In genomic region chr11:18844753-18845367, GRCh38 we compare ENCODE assay signal across 1 cellular context.
TF ChIP-seq lines count a peak whose summit lies in the region.

No MANE protein-coding gene starts in this region.

TF ChIP-seq in GM23338, 12 proteins besides CTCF, POLR2A, EP300 and RAD21 (continued from another document):
- TF ChIP-seq, protein P1, sequence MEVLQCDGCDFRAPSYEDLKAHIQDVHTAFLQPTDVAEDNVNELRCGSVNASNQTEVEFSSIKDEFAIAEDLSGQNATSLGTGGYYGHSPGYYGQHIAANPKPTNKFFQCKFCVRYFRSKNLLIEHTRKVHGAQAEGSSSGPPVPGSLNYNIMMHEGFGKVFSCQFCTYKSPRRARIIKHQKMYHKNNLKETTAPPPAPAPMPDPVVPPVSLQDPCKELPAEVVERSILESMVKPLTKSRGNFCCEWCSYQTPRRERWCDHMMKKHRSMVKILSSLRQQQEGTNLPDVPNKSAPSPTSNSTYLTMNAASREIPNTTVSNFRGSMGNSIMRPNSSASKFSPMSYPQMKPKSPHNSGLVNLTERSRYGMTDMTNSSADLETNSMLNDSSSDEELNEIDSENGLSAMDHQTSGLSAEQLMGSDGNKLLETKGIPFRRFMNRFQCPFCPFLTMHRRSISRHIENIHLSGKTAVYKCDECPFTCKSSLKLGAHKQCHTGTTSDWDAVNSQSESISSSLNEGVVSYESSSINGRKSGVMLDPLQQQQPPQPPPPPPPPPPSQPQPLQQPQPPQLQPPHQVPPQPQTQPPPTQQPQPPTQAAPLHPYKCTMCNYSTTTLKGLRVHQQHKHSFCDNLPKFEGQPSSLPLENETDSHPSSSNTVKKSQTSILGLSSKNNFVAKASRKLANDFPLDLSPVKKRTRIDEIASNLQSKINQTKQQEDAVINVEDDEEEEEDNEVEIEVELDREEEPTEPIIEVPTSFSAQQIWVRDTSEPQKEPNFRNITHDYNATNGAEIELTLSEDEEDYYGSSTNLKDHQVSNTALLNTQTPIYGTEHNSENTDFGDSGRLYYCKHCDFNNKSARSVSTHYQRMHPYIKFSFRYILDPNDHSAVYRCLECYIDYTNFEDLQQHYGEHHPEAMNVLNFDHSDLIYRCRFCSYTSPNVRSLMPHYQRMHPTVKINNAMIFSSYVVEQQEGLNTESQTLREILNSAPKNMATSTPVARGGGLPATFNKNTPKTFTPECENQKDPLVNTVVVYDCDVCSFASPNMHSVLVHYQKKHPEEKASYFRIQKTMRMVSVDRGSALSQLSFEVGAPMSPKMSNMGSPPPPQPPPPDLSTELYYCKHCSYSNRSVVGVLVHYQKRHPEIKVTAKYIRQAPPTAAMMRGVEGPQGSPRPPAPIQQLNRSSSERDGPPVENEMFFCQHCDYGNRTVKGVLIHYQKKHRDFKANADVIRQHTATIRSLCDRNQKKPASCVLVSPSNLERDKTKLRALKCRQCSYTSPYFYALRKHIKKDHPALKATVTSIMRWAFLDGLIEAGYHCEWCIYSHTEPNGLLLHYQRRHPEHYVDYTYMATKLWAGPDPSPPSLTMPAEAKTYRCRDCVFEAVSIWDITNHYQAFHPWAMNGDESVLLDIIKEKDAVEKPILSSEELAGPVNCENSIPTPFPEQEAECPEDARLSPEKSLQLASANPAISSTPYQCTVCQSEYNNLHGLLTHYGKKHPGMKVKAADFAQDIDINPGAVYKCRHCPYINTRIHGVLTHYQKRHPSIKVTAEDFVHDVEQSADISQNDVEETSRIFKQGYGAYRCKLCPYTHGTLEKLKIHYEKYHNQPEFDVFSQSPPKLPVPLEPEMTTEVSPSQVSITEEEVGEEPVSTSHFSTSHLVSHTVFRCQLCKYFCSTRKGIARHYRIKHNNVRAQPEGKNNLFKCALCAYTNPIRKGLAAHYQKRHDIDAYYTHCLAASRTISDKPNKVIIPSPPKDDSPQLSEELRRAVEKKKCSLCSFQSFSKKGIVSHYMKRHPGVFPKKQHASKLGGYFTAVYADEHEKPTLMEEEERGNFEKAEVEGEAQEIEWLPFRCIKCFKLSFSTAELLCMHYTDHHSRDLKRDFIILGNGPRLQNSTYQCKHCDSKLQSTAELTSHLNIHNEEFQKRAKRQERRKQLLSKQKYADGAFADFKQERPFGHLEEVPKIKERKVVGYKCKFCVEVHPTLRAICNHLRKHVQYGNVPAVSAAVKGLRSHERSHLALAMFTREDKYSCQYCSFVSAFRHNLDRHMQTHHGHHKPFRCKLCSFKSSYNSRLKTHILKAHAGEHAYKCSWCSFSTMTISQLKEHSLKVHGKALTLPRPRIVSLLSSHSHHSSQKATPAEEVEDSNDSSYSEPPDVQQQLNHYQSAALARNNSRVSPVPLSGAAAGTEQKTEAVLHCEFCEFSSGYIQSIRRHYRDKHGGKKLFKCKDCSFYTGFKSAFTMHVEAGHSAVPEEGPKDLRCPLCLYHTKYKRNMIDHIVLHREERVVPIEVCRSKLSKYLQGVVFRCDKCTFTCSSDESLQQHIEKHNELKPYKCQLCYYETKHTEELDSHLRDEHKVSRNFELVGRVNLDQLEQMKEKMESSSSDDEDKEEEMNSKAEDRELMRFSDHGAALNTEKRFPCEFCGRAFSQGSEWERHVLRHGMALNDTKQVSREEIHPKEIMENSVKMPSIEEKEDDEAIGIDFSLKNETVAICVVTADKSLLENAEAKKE (CRISPR knock-in tag; IDR thresholded peaks at IDR 0.05) = peak; percentile 39; the same call in 1 of the 2 replicates
